In the genomic region with DNA sequence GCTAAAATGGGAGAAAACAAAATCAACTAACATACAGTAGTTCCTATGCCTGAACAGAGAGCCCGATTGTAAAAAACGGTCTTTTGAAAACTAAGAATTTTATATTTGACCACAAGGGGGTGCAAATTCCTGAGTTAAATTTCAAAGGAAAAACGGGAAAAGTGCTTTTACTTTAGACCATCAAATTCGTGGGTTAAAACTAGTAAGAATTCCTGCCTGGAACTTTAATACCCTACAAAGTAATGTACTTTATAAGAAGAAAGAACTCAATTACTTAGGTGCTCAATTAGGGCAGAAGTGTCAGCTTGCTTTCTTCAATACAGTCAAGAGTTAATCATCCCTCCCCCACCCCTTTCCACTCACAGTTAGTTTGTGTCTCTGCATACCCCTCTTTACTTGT, we compare ENCODE assay signal across 8 cellular contexts.
DNase-seq lines count a peak whose midpoint lies in the region; TF ChIP-seq lines count a peak whose summit lies in the region.

No MANE protein-coding gene starts in this region.

- H3K9me3 ChIP-seq in MG63 (no peaks in the 10 kb centered on the region), vagina (no peaks in the 10 kb centered on the region)

- intact Hi-C loops in vagina (cut with DNase I), result loop anchor here (10.0 kb wide), 1 partner anchor 720 kb away; no protein-coding TSS in a partner anchor
- intact Hi-C loops in posterior cingulate gyrus (cut with DNase I), result loop anchor here (2.0 to 10.0 kb wide), 2 partner anchors 716 to 990 kb away; no protein-coding TSS in a partner anchor

- peak; percentile 27 for DNase-seq in NCI-H2196 (lab: John Stamatoyannopoulos, UW; ENCODE audit: unreplicated experiment)
- DNase-seq in NCI-H2196 treated with DMSO at 0.1 percent for 48 hours (lab: John Stamatoyannopoulos, UW; ENCODE audit: unreplicated experiment), result no peak
- no peak for DNase-seq in MG63
- DNase-seq in amniotic stem cell (lab: John Stamatoyannopoulos, UW), result peak; percentile 55
- peak; percentile 53 for DNase-seq in kidney tubule cell (ENCODE audit: low spot score)
- no peak for DNase-seq in vagina (ENCODE audit: extremely low spot score in 2 of 2)
- DNase-seq in posterior cingulate gyrus, result no peak
- DNase-seq in iPS-NIHi11 (ENCODE audit: low spot score), result no peak

- peaks cover 30% of the 10 kb centered on the region for H3K4me1 ChIP-seq in vagina

- no peak overlapping the region for H3K27ac ChIP-seq in vagina

- no peak for TF ChIP-seq POLR2A in vagina (IDR thresholded peaks at IDR 0.05)

- TF ChIP-seq CTCF in vagina (IDR thresholded peaks at IDR 0.05), result peak; percentile 39 to 59 (median 56)

- H3K36me3 ChIP-seq in MG63, result peaks cover 35% of the 10 kb centered on the region
- no peaks in the 10 kb centered on the region for H3K36me3 ChIP-seq in vagina

- H3K4me3 ChIP-seq in MG63, result peak overlapping the region; percentile 7
- no peak overlapping the region for H3K4me3 ChIP-seq in vagina

- no peaks in the 10 kb centered on the region for H3K27me3 ChIP-seq in MG63
- H3K27me3 ChIP-seq in vagina, result no peaks in the 10 kb centered on the region

Comparison
In these comparisons a context has a peak if more than half of its experiments do, and no peak if none do; other contexts are left out.
1. DNase-seq: peak in NCI-H2196 (single experiment), amniotic stem cell (single experiment) and kidney tubule cell (single experiment); none in NCI-H2196 treated with DMSO at 0.1 percent for 48 hours (single experiment), MG63 (single experiment), vagina (0 of 2), posterior cingulate gyrus (0 of 10) and iPS-NIHi11 (single experiment).